Comparison of ENCODE assay signal across 16 cellular contexts in the genomic region with DNA sequence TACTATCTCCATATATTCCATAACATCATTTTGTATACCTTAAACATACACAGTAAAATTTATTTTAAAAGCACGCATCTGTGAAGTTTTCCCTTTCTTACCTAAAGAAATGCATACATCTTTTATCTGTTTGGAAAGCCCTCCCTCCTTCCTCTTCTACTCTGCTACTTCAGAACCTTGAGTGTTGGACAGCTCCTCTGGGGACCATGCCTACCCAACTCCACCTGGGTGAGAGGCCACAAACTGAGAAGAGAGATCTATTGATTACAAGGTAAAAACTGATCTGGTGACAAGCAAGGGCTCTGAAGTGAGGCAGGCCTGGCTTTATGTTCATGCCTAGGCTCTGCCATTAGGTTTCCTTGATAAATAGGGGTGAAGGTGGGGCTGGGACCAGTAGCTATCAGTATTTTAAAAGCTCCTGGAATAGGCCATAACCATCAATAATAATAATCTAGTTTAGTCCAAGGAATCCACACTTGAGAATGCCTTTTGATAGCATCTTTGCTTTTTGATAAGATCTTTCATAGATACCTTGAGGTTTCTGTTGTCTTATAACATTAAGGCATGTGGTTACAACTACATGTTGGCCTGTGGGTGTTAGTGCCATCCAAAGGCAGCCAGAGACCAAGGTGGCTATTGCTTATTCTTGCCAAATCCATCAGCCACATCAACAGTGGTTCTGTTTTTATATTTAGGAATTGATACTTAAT.
DNase-seq lines count a peak whose midpoint lies in the region; ATAC-seq and TF ChIP-seq lines count a peak whose summit lies in the region.
"Had no signal": no experiment of that assay in that cellular context is flagged by ENCODE, and none has a peak within 500 bp of the region (broad histone marks: within the 10 kb centered on the region; RNA-seq: fewer than 3 reads in every experiment).

No MANE protein-coding gene starts in this region.

- ATAC-seq in GM21529 (IDR thresholded peaks at IDR 0.05; ENCODE audit: unreplicated experiment) (peak; percentile 44), GM18517 (IDR thresholded peaks at IDR 0.05; ENCODE audit: unreplicated experiment) (no peak), GM19023 (IDR thresholded peaks at IDR 0.05; ENCODE audit: unreplicated experiment) (no peak)
- ATAC-seq: activated T-helper 17 cell treated with anti-CD3 and anti-CD28 coated beads, Interleukin-2, amount 50 U/mL, for 72 hours; body of pancreas; gastrocnemius medialis; natural killer cell had no signal

- no peak overlapping the region for H3K27ac ChIP-seq in Karpas-422 (ENCODE audit: low read length)
- H3K27ac ChIP-seq: body of pancreas, gastrocnemius medialis, sigmoid colon, SJSA1 had no signal

- no peaks in the 10 kb centered on the region for H3K9me3 ChIP-seq in Karpas-422 (ENCODE audit: low read length)
- H3K9me3 ChIP-seq: body of pancreas, gastrocnemius medialis, sigmoid colon, SJSA1 had no signal

- TF ChIP-seq CTCF in GM12865 (IDR thresholded peaks at IDR 0.05; ENCODE audit: insufficient read depth, low read depth, low read length, missing control alignments) (no peak), epithelial cell of esophagus (IDR thresholded peaks at IDR 0.05; ENCODE audit: insufficient read depth, low read depth, low read length, missing control alignments) (no peak)

- no peaks in the 10 kb centered on the region for H3K4me1 ChIP-seq in Karpas-422 (ENCODE audit: low read length)
- H3K4me1 ChIP-seq: body of pancreas, gastrocnemius medialis, sigmoid colon, SJSA1 had no signal

- H4K20me1 ChIP-seq in Karpas-422 (ENCODE audit: insufficient read depth, low read depth, low read length) = no peaks in the 10 kb centered on the region

- H3K9ac ChIP-seq in Karpas-422 (ENCODE audit: low read length) = no peak overlapping the region

- no peaks in the 10 kb centered on the region for H3K9me2 ChIP-seq in Karpas-422 (replicated peaks; ENCODE audit: insufficient read depth, low read length)

- H3K4me3 ChIP-seq in GM12865 (ENCODE audit: low read depth, low read length) (no peak overlapping the region), Karpas-422 (ENCODE audit: low read length) (no peak overlapping the region), epithelial cell of esophagus (ENCODE audit: low read length) (no peak overlapping the region)
- H3K4me3 ChIP-seq: body of pancreas, gastrocnemius medialis, sigmoid colon, SJSA1 had no signal

- no peak overlapping the region for H3K4me2 ChIP-seq in Karpas-422 (ENCODE audit: low read depth, low read length, poor library complexity, severe bottlenecking)

- H3K79me2 ChIP-seq in Karpas-422 (ENCODE audit: low read length) = no peaks in the 10 kb centered on the region

- H3K36me3 ChIP-seq in Karpas-422 (ENCODE audit: insufficient read depth, low read length) = no peaks in the 10 kb centered on the region
- H3K36me3 ChIP-seq: gastrocnemius medialis, sigmoid colon, SJSA1 had no signal

- no peak overlapping the region for H2AFZ ChIP-seq in Karpas-422 (ENCODE audit: low read length)

- DNase-seq in GM12865 (ENCODE audit: low read depth) (peak; percentile 32), Karpas-422 (peak; percentile 63), epithelial cell of esophagus (ENCODE audit: low read depth) (peak; percentile 39), DMS153 (lab: John Stamatoyannopoulos, UW) (no peak), NCI-H2029 treated with DMSO at 0.1 percent for 48 hours (lab: John Stamatoyannopoulos, UW) (no peak)
- DNase-seq: body of pancreas; CD4-positive, CD25-positive, alpha-beta regulatory T cell; gastrocnemius medialis; natural killer cell; NCI-H526; sigmoid colon had no signal

- H3K27me3 ChIP-seq in Karpas-422 (ENCODE audit: low read length) = no peaks in the 10 kb centered on the region
- H3K27me3 ChIP-seq: body of pancreas, gastrocnemius medialis, sigmoid colon, SJSA1 had no signal

Comparison
In these comparisons a context has a peak if more than half of its experiments do, and no peak if none do; other contexts are left out.
1. DNase-seq: peak in GM12865 (single experiment), Karpas-422 (single experiment) and epithelial cell of esophagus (single experiment); none in DMS153 (single experiment) and NCI-H2029 treated with DMSO at 0.1 percent for 48 hours (single experiment).